In the genomic region with DNA sequence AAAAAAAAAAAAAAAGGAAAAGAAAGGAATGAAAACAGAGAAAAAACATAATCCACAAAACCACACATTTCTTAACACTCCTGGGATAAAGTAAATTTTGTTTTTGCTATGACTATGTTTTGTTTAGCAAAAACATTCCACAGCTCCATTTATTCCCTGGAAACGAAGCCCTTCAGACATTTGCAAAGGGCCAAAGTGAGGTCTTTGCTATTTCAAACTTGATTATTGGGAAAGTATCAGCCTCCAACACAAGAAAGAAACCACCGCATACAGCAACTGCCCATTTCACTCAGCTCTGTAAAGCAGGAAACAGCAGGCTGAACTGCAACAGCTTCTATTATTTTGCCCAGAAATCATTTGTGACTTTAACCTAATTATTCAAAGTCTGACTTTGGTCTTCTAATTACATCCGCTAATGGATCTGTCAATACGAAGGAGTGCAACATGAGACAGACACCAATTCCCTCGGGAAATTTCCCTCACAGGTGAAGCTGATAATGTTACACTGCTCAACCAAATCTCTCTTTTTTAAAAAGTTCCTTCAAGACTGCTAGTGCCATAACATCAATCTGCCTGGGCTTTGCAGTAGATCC, we compare ENCODE assay signal across 10 cellular contexts.
DNase-seq lines count a peak whose midpoint lies in the region; ATAC-seq, FAIRE-seq and TF ChIP-seq lines count a peak whose summit lies in the region.
"Had no signal": no experiment of that assay in that cellular context is flagged by ENCODE, and none has a peak within 500 bp of the region (broad histone marks: within the 10 kb centered on the region; RNA-seq: fewer than 3 reads in every experiment).

No MANE protein-coding gene starts in this region.

- H3K27me3 ChIP-seq in ACC112 (ENCODE audit: insufficient read depth, low read length) (no peaks in the 10 kb centered on the region), IMR-90 (ENCODE audit: control insufficient read depth, insufficient read depth, low read length) (no peaks in the 10 kb centered on the region), OCI-LY1 (ENCODE audit: insufficient read depth, low read length) (no peaks in the 10 kb centered on the region), gastroesophageal sphincter (no peaks in the 10 kb centered on the region)
- H3K27me3 ChIP-seq: neutrophil had no signal

- intact Hi-C loops in IMR-90 (cut with micrococcal nuclease): loop anchor here (2.0 kb wide), 1 partner anchor 53 kb away; no protein-coding TSS in a partner anchor

- H3F3A ChIP-seq in OCI-LY1 (ENCODE audit: insufficient read depth, low read length): 0 out of 2 replicates have a peak, but pooled peaks cover 3% of the 10 kb centered on the region

- TF ChIP-seq EP300 in gastroesophageal sphincter (IDR thresholded peaks at IDR 0.05): no peak

- FAIRE-seq in HTR-8/SVneo (lab: Jason Lieb, UNC): no peak

- no peak overlapping the region for H2AFZ ChIP-seq in ACC112 (ENCODE audit: low read length, unreplicated experiment)
- no peak overlapping the region for H2AFZ ChIP-seq in IMR-90 (replicated peaks; ENCODE audit: low read length, poor library complexity)
- H2AFZ ChIP-seq in OCI-LY1 (ENCODE audit: low read length): no peak overlapping the region

- H2BK120ac ChIP-seq in IMR-90 (ENCODE audit: low read depth, low read length): peak overlapping the region; percentile 45

- H2BK20ac ChIP-seq in IMR-90 (ENCODE audit: low read depth, low read length): peak overlapping the region; percentile 66; the same call in 1 of the 2 replicates

- H3K4me3 ChIP-seq in ACC112 (ENCODE audit: low read depth, low read length): peak overlapping the region; percentile 40; the same call in 1 of the 2 replicates
- H3K4me3 ChIP-seq in IMR-90 (ENCODE audit: insufficient read depth, low read depth, low read length): no peak overlapping the region
- no peak overlapping the region for H3K4me3 ChIP-seq in OCI-LY1 (ENCODE audit: low read depth, low read length, poor library complexity, severe bottlenecking)
- H3K4me3 ChIP-seq in gastroesophageal sphincter: no peak overlapping the region

- CTCF ChIA-PET in IMR-90 (lab: Yijun Ruan, JAX): interaction anchor here (1.0 to 1.2 kb wide), 2 partner anchors 14 to 151 kb away, joined by 3 read pairs; no protein-coding TSS in a partner anchor

- DNase-seq in IMR-90 (peak; percentile 68), kidney glomerular epithelial cell (lab: John Stamatoyannopoulos, UW) (no peak), HTR-8/SVneo (ENCODE audit: insufficient read length, low spot score) (no peak)
- no peak for DNase-seq in stimulated activated naive CD4-positive, alpha-beta T cell (lab: John Stamatoyannopoulos, UW)
- DNase-seq in activated CD4-positive, CD25-positive, alpha-beta regulatory T cell (lab: John Stamatoyannopoulos, UW): no peak
- DNase-seq: central memory CD4-positive, alpha-beta T cell had no signal

- BruUV-seq in IMR-90 (replicated peaks; lab: Mats Ljungman, UMichigan): no TSS peak

- H4K91ac ChIP-seq in IMR-90 (ENCODE audit: insufficient read depth, low read depth, low read length): no peak overlapping the region; the same call in 1 of the 2 replicates

- peak overlapping the region in 1 of 2 experiments; percentile 70; a peak in 2 of 4 replicates for H4K8ac ChIP-seq in IMR-90 (ENCODE audit: low read depth in 2 of 2, low read length in 2 of 2)

- H3K9ac ChIP-seq in IMR-90 (ENCODE audit: low read depth, low read length): peak overlapping the region; percentile 38; the same call in 1 of the 2 replicates
- peak overlapping the region; percentile 40 for H3K9ac ChIP-seq in OCI-LY1 (ENCODE audit: low read length)

- peak overlapping the region; percentile 66; the same call in 1 of the 2 replicates for H3K4ac ChIP-seq in IMR-90 (ENCODE audit: low read depth, low read length)

- ATAC-seq in IMR-90 (ENCODE audit: low read depth) (peak; percentile 79), gastroesophageal sphincter (peak; percentile 54)

- peaks cover 7% of the 10 kb centered on the region; the same call in 1 of the 2 replicates for H4K20me1 ChIP-seq in IMR-90 (ENCODE audit: insufficient read depth, low read length)
- H4K20me1 ChIP-seq in OCI-LY1 (ENCODE audit: insufficient read depth, low read length): no peaks in the 10 kb centered on the region

- H2AK5ac ChIP-seq in IMR-90 (ENCODE audit: low read depth, low read length): no peak overlapping the region

- H3K4me1 ChIP-seq in ACC112 (ENCODE audit: control insufficient read depth, insufficient read depth, low read length, unreplicated experiment) (peaks cover 33% of the 10 kb centered on the region), IMR-90 (ENCODE audit: control insufficient read depth, insufficient read depth, low read length) (peaks cover 14% of the 10 kb centered on the region), OCI-LY1 (ENCODE audit: insufficient read depth, low read length, severe bottlenecking) (peaks cover 100% of the 10 kb centered on the region), gastroesophageal sphincter (peaks cover 0 to 51% (median 9%) of the 10 kb centered on the region in 3 donors)

- WGBS in IMR-90 (ENCODE audit: extremely low coverage in 2 of 2, insufficient read length in 1 of 2), 2 experiments: 40% methylated on average over 1 of the region's 5 CpGs; no CpG with 5 or more reads in 1 of the 2 experiments
- WGBS in gastroesophageal sphincter (ENCODE audit: low coverage in 1 of 2), 2 donors: 26 to 27% methylated on average over 5 of the region's 5 CpGs

- no peak for TF ChIP-seq RAD21 in IMR-90 (IDR thresholded peaks at IDR 0.05; ENCODE audit: low read length)

- H3K18ac ChIP-seq in IMR-90 (ENCODE audit: low read depth, low read length): peak overlapping the region; percentile 78

- H3K9me1 ChIP-seq in IMR-90 (ENCODE audit: insufficient read depth, low read length): peaks cover 23% of the 10 kb centered on the region

- POLR2A ChIA-PET in IMR-90 (lab: Charles Lee; ENCODE audit: unreplicated experiment): no interaction called here

- H3K4me2 ChIP-seq in IMR-90 (ENCODE audit: low read depth, low read length) (peak overlapping the region; percentile 74; the same call in 1 of the 2 replicates), OCI-LY1 (ENCODE audit: low read length) (peak overlapping the region; percentile 46)

- H3K79me1 ChIP-seq in IMR-90 (ENCODE audit: low read depth in 1 of 2, low read length in 2 of 2): peaks cover 28 to 58% of the 10 kb centered on the region in 2 experiments

- H3K23ac ChIP-seq in IMR-90 (ENCODE audit: low read depth, low read length): peak overlapping the region; percentile 78

- dilution Hi-C loops in IMR-90 (cut with HindIII; ENCODE audit: low sequenced_read_pairs, unreplicated experiment): no loop called here

- H2AK9ac ChIP-seq in IMR-90 (replicated peaks; ENCODE audit: low read depth, low read length, poor library complexity): no peak overlapping the region

- peak overlapping the region; percentile 54 for H3K14ac ChIP-seq in IMR-90 (replicated peaks; ENCODE audit: low read depth, low read length)

- no peaks in the 10 kb centered on the region; the same call in 1 of the 2 replicates for H3K36me3 ChIP-seq in ACC112 (ENCODE audit: insufficient read depth, low read length)
- no peaks in the 10 kb centered on the region; the same call in 1 of the 2 replicates for H3K36me3 ChIP-seq in IMR-90 (ENCODE audit: control insufficient read depth, insufficient read depth, low read length)
- peaks cover 50% of the 10 kb centered on the region for H3K36me3 ChIP-seq in OCI-LY1 (ENCODE audit: insufficient read depth, low read length)
- no peaks in the 10 kb centered on the region for H3K36me3 ChIP-seq in gastroesophageal sphincter
- H3K36me3 ChIP-seq: neutrophil had no signal

- in situ Hi-C loops in IMR-90 (cut with MboI; ENCODE audit: low sequenced_read_pairs): no loop called here

- H3K79me2 ChIP-seq in ACC112 (ENCODE audit: control insufficient read depth, insufficient read depth, low read length, unreplicated experiment) (peaks cover 6% of the 10 kb centered on the region), OCI-LY1 (ENCODE audit: insufficient read depth, low read length) (peaks cover 80% of the 10 kb centered on the region)

- TF ChIP-seq CTCF in IMR-90 (conservative IDR thresholded peaks at IDR 0.05; ENCODE audit: low read depth, low read length): no peak
- no peak for TF ChIP-seq CTCF in OCI-LY1 (IDR thresholded peaks at IDR 0.05; ENCODE audit: low read length)
- TF ChIP-seq CTCF in gastroesophageal sphincter (IDR thresholded peaks at IDR 0.05): no peak

- no peaks in the 10 kb centered on the region for H3K9me2 ChIP-seq in OCI-LY1 (ENCODE audit: low read depth, low read length)

- peak overlapping the region; percentile 22 for H2BK5ac ChIP-seq in IMR-90 (ENCODE audit: low read depth, low read length, poor library complexity, severe bottlenecking)

- peak overlapping the region; percentile 77 for H4K5ac ChIP-seq in IMR-90 (ENCODE audit: low read depth, low read length)

- no peak overlapping the region for H2BK15ac ChIP-seq in IMR-90 (ENCODE audit: low read depth, low read length)

- H3K56ac ChIP-seq in IMR-90 (ENCODE audit: extremely low read depth, insufficient read depth, low read length): peak overlapping the region; percentile 50

- H3K27ac ChIP-seq in ACC112 (ENCODE audit: low read depth, low read length) (peak overlapping the region; percentile 25), IMR-90 (ENCODE audit: insufficient read depth, low read length) (peak overlapping the region; percentile 65; the same call in 1 of the 2 replicates), OCI-LY1 (ENCODE audit: low read depth, low read length, poor library complexity, severe bottlenecking) (peak overlapping the region; percentile 99), gastroesophageal sphincter (peak overlapping the region in 3 of 4 donors; percentile 27 to 64 (median 30))
- H3K27ac ChIP-seq: neutrophil had no signal

- TF ChIP-seq POLR2A in IMR-90 (IDR thresholded peaks at IDR 0.05; ENCODE audit: low read depth, low read length) (no peak), gastroesophageal sphincter (IDR thresholded peaks at IDR 0.05) (no peak)

- H3K9me3 ChIP-seq in IMR-90 (ENCODE audit: control insufficient read depth, insufficient read depth, low read length): no peaks in the 10 kb centered on the region
- no peaks in the 10 kb centered on the region for H3K9me3 ChIP-seq in OCI-LY1 (ENCODE audit: low read length)
- H3K9me3 ChIP-seq in gastroesophageal sphincter: no peaks in the 10 kb centered on the region
- H3K9me3 ChIP-seq: neutrophil had no signal

TF ChIP-seq in IMR-90, 13 proteins besides CTCF, POLR2A, EP300 and RAD21:
- TF ChIP-seq RFX5 (IDR thresholded peaks at IDR 0.05; ENCODE audit: low read depth, low read length): no peak
- no peak for TF ChIP-seq SMC3 (IDR thresholded peaks at IDR 0.05; ENCODE audit: low read depth, low read length)
- TF ChIP-seq MAFK (IDR thresholded peaks at IDR 0.05; ENCODE audit: low read depth, low read length): no peak
- TF ChIP-seq BHLHE40 (IDR thresholded peaks at IDR 0.05; ENCODE audit: low read depth, low read length): no peak
- TF ChIP-seq MAZ (IDR thresholded peaks at IDR 0.05; ENCODE audit: borderline replicate concordance, low read depth, low read length): no peak
- no peak for TF ChIP-seq CEBPB (IDR thresholded peaks at IDR 0.05; ENCODE audit: low read depth, low read length)
- TF ChIP-seq NFE2L2 (IDR thresholded peaks at IDR 0.05; ENCODE audit: low read depth, low read length): no peak
- no peak for TF ChIP-seq FOS (IDR thresholded peaks at IDR 0.05; ENCODE audit: low read depth, low read length)

Comparison
In these comparisons a context has a peak if more than half of its experiments do, and no peak if none do; other contexts are left out.
1. H3K27ac ChIP-seq: peak in every context shown above with its lines; median percentile 99 in OCI-LY1; 65 in IMR-90; 30 in gastroesophageal sphincter; 25 in ACC112.